In genomic region chr1:39915499-39916129, GRCh38 we compare ENCODE assay signal across 1 cellular context.
TF ChIP-seq lines count a peak whose summit lies in the region.

No MANE protein-coding gene starts in this region.

TF ChIP-seq in HepG2, 621 proteins besides CTCF, POLR2A, EP300 and RAD21 (continued from another document and continues in another):
- no peak for TF ChIP-seq POGK (CRISPR knock-in tag; conservative IDR thresholded peaks at IDR 0.05)
- TF ChIP-seq ZNF12 (CRISPR knock-in tag; IDR thresholded peaks at IDR 0.05): no peak
- no peak for TF ChIP-seq FOXA3 (CRISPR knock-in tag; IDR thresholded peaks at IDR 0.05)
- TF ChIP-seq ZBTB33 (CRISPR knock-in tag; IDR thresholded peaks at IDR 0.05): no peak
- TF ChIP-seq ZNF331 (CRISPR knock-in tag; IDR thresholded peaks at IDR 0.05): no peak
- no peak for TF ChIP-seq ZNF143 (CRISPR knock-in tag; IDR thresholded peaks at IDR 0.05)
- no peak for TF ChIP-seq TCF7L2 (IDR thresholded peaks at IDR 0.05; ENCODE audit: low read depth, low read length)
- TF ChIP-seq TOE1 (CRISPR knock-in tag; IDR thresholded peaks at IDR 0.05): no peak
- TF ChIP-seq HNF1B (CRISPR knock-in tag; IDR thresholded peaks at IDR 0.05): no peak
- TF ChIP-seq ATF2 (CRISPR knock-in tag; IDR thresholded peaks at IDR 0.05): no peak
- no peak for TF ChIP-seq ZNF775 (CRISPR knock-in tag; IDR thresholded peaks at IDR 0.05; ENCODE audit: borderline replicate concordance)
- TF ChIP-seq ARID5B (CRISPR knock-in tag; IDR thresholded peaks at IDR 0.05): peak; percentile 33; the same call in 1 of the 2 replicates
- TF ChIP-seq NFE2L1 (CRISPR knock-in tag; IDR thresholded peaks at IDR 0.05; ENCODE audit: borderline replicate concordance): no peak
- no peak for TF ChIP-seq STAT5B (CRISPR knock-in tag; IDR thresholded peaks at IDR 0.05)
- no peak for TF ChIP-seq SOX6 (IDR thresholded peaks at IDR 0.05)
- TF ChIP-seq SOX6 (CRISPR knock-in tag; IDR thresholded peaks at IDR 0.05): peak; percentile 68
- no peak for TF ChIP-seq HBP1 (CRISPR knock-in tag; IDR thresholded peaks at IDR 0.05; ENCODE audit: low read depth)
- TF ChIP-seq ZNF484 (CRISPR knock-in tag; IDR thresholded peaks at IDR 0.05; ENCODE audit: borderline replicate concordance, low read depth): no peak
- TF ChIP-seq ZBTB34 (CRISPR knock-in tag; IDR thresholded peaks at IDR 0.05): no peak
- no peak for TF ChIP-seq SRY (CRISPR knock-in tag; IDR thresholded peaks at IDR 0.05)
- TF ChIP-seq ZNF768 (CRISPR knock-in tag; IDR thresholded peaks at IDR 0.05): no peak
- TF ChIP-seq ZNF350 (CRISPR knock-in tag; IDR thresholded peaks at IDR 0.05; ENCODE audit: borderline replicate concordance, low read depth): no peak
- no peak for TF ChIP-seq SMAD3 (CRISPR knock-in tag; IDR thresholded peaks at IDR 0.05)
- no peak for TF ChIP-seq NFRKB (IDR thresholded peaks at IDR 0.05)
- TF ChIP-seq ZC3H4 (CRISPR knock-in tag; IDR thresholded peaks at IDR 0.05; ENCODE audit: borderline replicate concordance): no peak
- no peak for TF ChIP-seq SMYD3 (CRISPR knock-in tag; IDR thresholded peaks at IDR 0.05)
- no peak for TF ChIP-seq ZFX (CRISPR knock-in tag; IDR thresholded peaks at IDR 0.05; ENCODE audit: low read depth)
- TF ChIP-seq ZNF263 (CRISPR knock-in tag; IDR thresholded peaks at IDR 0.05): no peak
- no peak for TF ChIP-seq DDIT3 (CRISPR knock-in tag; IDR thresholded peaks at IDR 0.05)
- no peak for TF ChIP-seq RFX5 (IDR thresholded peaks at IDR 0.05; ENCODE audit: low read depth, low read length)
- no peak for TF ChIP-seq ZNF781 (CRISPR knock-in tag; IDR thresholded peaks at IDR 0.05; ENCODE audit: borderline replicate concordance, not compliant biosample characterization)
- TF ChIP-seq ZNF557 (CRISPR knock-in tag; IDR thresholded peaks at IDR 0.05): no peak
- peak; percentile 29; the same call in 1 of the 2 replicates for TF ChIP-seq PAXIP1 (CRISPR knock-in tag; conservative IDR thresholded peaks at IDR 0.05)
- TF ChIP-seq ZBTB38 (CRISPR knock-in tag; IDR thresholded peaks at IDR 0.05): no peak
- no peak for TF ChIP-seq GFI1 (CRISPR knock-in tag; IDR thresholded peaks at IDR 0.05; ENCODE audit: borderline replicate concordance)
- peak; percentile 15; the same call in 1 of the 2 replicates for TF ChIP-seq ETV5 (CRISPR knock-in tag; IDR thresholded peaks at IDR 0.05; ENCODE audit: borderline replicate concordance)
- no peak for TF ChIP-seq NCOA2 (CRISPR knock-in tag; IDR thresholded peaks at IDR 0.05)
- TF ChIP-seq STAG1 (CRISPR knock-in tag; IDR thresholded peaks at IDR 0.05): no peak
- TF ChIP-seq IRF9 (CRISPR knock-in tag; IDR thresholded peaks at IDR 0.05; ENCODE audit: borderline replicate concordance): no peak
- no peak for TF ChIP-seq ZNF597 (CRISPR knock-in tag; IDR thresholded peaks at IDR 0.05)
- no peak for TF ChIP-seq ZKSCAN1 (IDR thresholded peaks at IDR 0.05; ENCODE audit: low read length)
